Comparison of ENCODE assay signal across 15 cellular contexts in the genomic region with DNA sequence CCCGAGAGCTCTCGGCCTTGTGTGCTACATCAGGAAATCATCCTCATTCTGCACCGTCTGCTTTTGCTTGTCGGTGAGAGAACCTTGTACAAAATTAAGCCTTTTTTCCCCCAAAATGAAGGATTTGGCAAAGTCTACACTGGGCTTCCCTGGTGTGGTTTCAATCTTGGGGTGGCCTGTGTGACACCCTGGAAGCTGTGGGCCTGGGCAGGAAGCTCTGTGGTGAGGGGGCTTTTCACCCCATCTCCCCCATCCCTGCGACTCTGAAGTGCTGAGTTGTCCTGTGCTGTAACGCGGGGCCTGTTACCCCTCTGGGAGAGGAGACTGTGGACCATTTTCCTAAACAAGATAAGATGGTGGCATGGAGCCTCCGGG. TPM values are rescaled to one million over a fixed set of nuclear protein-coding genes. Genes with fewer than 3 reads are reported as not detected.
DNase-seq lines count a peak whose midpoint lies in the region; ATAC-seq and TF ChIP-seq lines count a peak whose summit lies in the region.
"Had no signal": no experiment of that assay in that cellular context is flagged by ENCODE, and none has a peak within 500 bp of the region (broad histone marks: within the 10 kb centered on the region; RNA-seq: fewer than 3 reads in every experiment).

No MANE protein-coding gene starts in this region.

- peak overlapping the region; percentile 57 to 95 for H2BK12ac ChIP-seq in mesenchymal stem cell (ENCODE audit: low read length in 2 of 2)

- H3K4ac ChIP-seq in mesenchymal stem cell (ENCODE audit: low read depth in 1 of 2, low read length in 2 of 2), result peak overlapping the region; percentile 60 to 61

- no peak overlapping the region for H3K23ac ChIP-seq in mesenchymal stem cell (ENCODE audit: low read length in 2 of 2)

- H3K36me3 Mint-ChIP-seq in natural killer cell, result no peaks in the 10 kb centered on the region
- peaks cover 4% of the 10 kb centered on the region for H3K36me3 Mint-ChIP-seq in natural killer cell treated with Interleukin-12 subunit alpha and Interleukin-12 subunit beta and Interleukin-15 and Interleukin-18, amount 100 ng/mL, for 72 hours
- H3K36me3 Mint-ChIP-seq in activated CD8-positive, alpha-beta T cell treated with anti-CD3 and anti-CD28 coated beads for 36 hours (ENCODE audit: low read depth), result peaks cover 39% of the 10 kb centered on the region

- no peak overlapping the region for H3K4me3 ChIP-seq in mesenchymal stem cell (ENCODE audit: insufficient read depth in 1 of 2, low read depth in 1 of 2, low read length in 2 of 2)
- H3K4me3 ChIP-seq in vagina, result no peak overlapping the region
- H3K4me3 ChIP-seq: ascending aorta had no signal

- peak overlapping the region; percentile 87 for H4K91ac ChIP-seq in mesenchymal stem cell (ENCODE audit: low read length)

- no peak overlapping the region for H3K27ac Mint-ChIP-seq in natural killer cell
- H3K27ac Mint-ChIP-seq in natural killer cell treated with Interleukin-12 subunit alpha and Interleukin-12 subunit beta and Interleukin-15 and Interleukin-18, amount 100 ng/mL, for 72 hours, result peak overlapping the region in 1 of 2 donors; percentile 71
- peak overlapping the region; percentile 99 for H3K27ac Mint-ChIP-seq in activated CD8-positive, alpha-beta T cell treated with anti-CD3 and anti-CD28 coated beads for 36 hours
- H3K27ac Mint-ChIP-seq: activated B cell treated with CpG ODN at 0.5 μM for 24 hours, T-helper 17 cell had no signal

- peaks cover 0 to 9% of the 10 kb centered on the region in 2 experiments for H3K36me3 ChIP-seq in mesenchymal stem cell (ENCODE audit: control insufficient read depth in 1 of 2, insufficient read depth in 2 of 2, low read depth in 1 of 2, low read length in 2 of 2)
- no peaks in the 10 kb centered on the region for H3K36me3 ChIP-seq in vagina
- H3K36me3 ChIP-seq: ascending aorta had no signal

- no peak overlapping the region for H2BK5ac ChIP-seq in mesenchymal stem cell (ENCODE audit: low read depth, low read length, poor library complexity, severe bottlenecking)

- no peaks in the 10 kb centered on the region for H3K4me1 Mint-ChIP-seq in natural killer cell
- peaks cover 26 to 31% of the 10 kb centered on the region in 2 donors for H3K4me1 Mint-ChIP-seq in natural killer cell treated with Interleukin-12 subunit alpha and Interleukin-12 subunit beta and Interleukin-15 and Interleukin-18, amount 100 ng/mL, for 72 hours (ENCODE audit: low read depth in 2 of 2)
- peaks cover 74% of the 10 kb centered on the region for H3K4me1 Mint-ChIP-seq in activated CD8-positive, alpha-beta T cell treated with anti-CD3 and anti-CD28 coated beads for 36 hours (ENCODE audit: low read depth)

- DNase-seq in natural killer cell, result peak; percentile 8
- no peak for DNase-seq in natural killer cell treated with Interleukin-12 subunit alpha and Interleukin-12 subunit beta and Interleukin-15 and Interleukin-18, amount 100 ng/mL, for 72 hours (ENCODE audit: low spot score)
- no peak for DNase-seq in activated CD8-positive, alpha-beta T cell treated with anti-CD3 and anti-CD28 coated beads for 36 hours
- no peak for DNase-seq in mesenchymal stem cell
- peak; percentile 49 for DNase-seq in vagina (ENCODE audit: extremely low spot score in 2 of 2)
- DNase-seq in NCI-H82 treated with DMSO at 0.1 percent for 48 hours (lab: John Stamatoyannopoulos, UW; ENCODE audit: unreplicated experiment), result no peak
- DNase-seq: activated B cell treated with CpG ODN at 0.5 μM for 24 hours; activated T-cell treated with anti-CD3 and anti-CD28 coated beads, Interleukin-2, amount 50 U/mL, for 4 hours; cerebellar nuclear complex; midbrain; NCI-H1930; NCI-H446; T-helper 17 cell had no signal

- TF ChIP-seq POLR2A in vagina (IDR thresholded peaks at IDR 0.05), result no peak

- POLR2A ChIA-PET in activated CD8-positive, alpha-beta T cell treated with anti-CD3 and anti-CD28 coated beads for 36 hours (lab: Charles Lee), result interaction anchor here (4.3 kb wide), 1 partner anchor 18 kb away, joined by 53 read pairs; no protein-coding TSS in a partner anchor

- H3K27me3 Mint-ChIP-seq in natural killer cell (ENCODE audit: low read depth in 2 of 2), result peaks cover 3 to 10% of the 10 kb centered on the region in 2 donors
- peaks cover 0 to 6% of the 10 kb centered on the region in 2 donors for H3K27me3 Mint-ChIP-seq in natural killer cell treated with Interleukin-12 subunit alpha and Interleukin-12 subunit beta and Interleukin-15 and Interleukin-18, amount 100 ng/mL, for 72 hours
- H3K27me3 Mint-ChIP-seq in activated CD8-positive, alpha-beta T cell treated with anti-CD3 and anti-CD28 coated beads for 36 hours, result no peaks in the 10 kb centered on the region

- no peak overlapping the region for H3K4me2 ChIP-seq in mesenchymal stem cell (ENCODE audit: low read length, poor library complexity, severe bottlenecking)

- intact Hi-C loops in natural killer cell (cut with micrococcal nuclease), result no loop called here
- intact Hi-C loops in activated CD8-positive, alpha-beta T cell treated with anti-CD3 and anti-CD28 coated beads for 36 hours (cut with micrococcal nuclease), result no loop called here
- intact Hi-C loops in vagina (cut with DNase I), result no loop called here

- WGBS in mesenchymal stem cell, result 99% methylated on average over 6 of the region's 8 CpGs

- H3K9me3 ChIP-seq in mesenchymal stem cell (ENCODE audit: control insufficient read depth, low read length) (no peaks in the 10 kb centered on the region), vagina (no peaks in the 10 kb centered on the region)
- H3K9me3 ChIP-seq: ascending aorta had no signal

- no peaks in the 10 kb centered on the region for H3K79me1 ChIP-seq in mesenchymal stem cell (replicated peaks; ENCODE audit: low read length, poor library complexity, severe bottlenecking)

- no peaks in the 10 kb centered on the region for H3K9me3 Mint-ChIP-seq in natural killer cell
- H3K9me3 Mint-ChIP-seq in natural killer cell treated with Interleukin-12 subunit alpha and Interleukin-12 subunit beta and Interleukin-15 and Interleukin-18, amount 100 ng/mL, for 72 hours, result no peaks in the 10 kb centered on the region
- H3K9me3 Mint-ChIP-seq in activated CD8-positive, alpha-beta T cell treated with anti-CD3 and anti-CD28 coated beads for 36 hours, result peaks cover 12% of the 10 kb centered on the region
- H3K9me3 Mint-ChIP-seq: activated B cell treated with CpG ODN at 0.5 μM for 24 hours had no signal

- H3K27me3 ChIP-seq in mesenchymal stem cell (ENCODE audit: control insufficient read depth in 1 of 2, insufficient read depth in 1 of 2, low read length in 2 of 2) (no peaks in the 10 kb centered on the region), vagina (no peaks in the 10 kb centered on the region)
- H3K27me3 ChIP-seq: ascending aorta had no signal

- H3K4me1 ChIP-seq in mesenchymal stem cell (ENCODE audit: control insufficient read depth, insufficient read depth, low read depth, low read length), result peaks cover 34% of the 10 kb centered on the region
- H3K4me1 ChIP-seq in vagina, result peaks cover 25% of the 10 kb centered on the region
- H3K4me1 ChIP-seq: ascending aorta had no signal

- no peak overlapping the region for H2AFZ ChIP-seq in mesenchymal stem cell (ENCODE audit: low read depth, low read length)

- no peak for ATAC-seq in natural killer cell
- no peak for ATAC-seq in natural killer cell treated with Interleukin-12 subunit alpha and Interleukin-12 subunit beta and Interleukin-15 and Interleukin-18, amount 100 ng/mL, for 72 hours
- ATAC-seq in activated CD8-positive, alpha-beta T cell treated with anti-CD3 and anti-CD28 coated beads for 36 hours, result no peak
- no peak for ATAC-seq in GM21619 (IDR thresholded peaks at IDR 0.05; ENCODE audit: unreplicated experiment)
- ATAC-seq: activated T-cell treated with anti-CD3 and anti-CD28 coated beads, Interleukin-2, amount 50 U/mL, for 4 hours; T-helper 17 cell had no signal

- H2BK120ac ChIP-seq in mesenchymal stem cell (ENCODE audit: low read depth, low read length), result peak overlapping the region; percentile 11

- no peak overlapping the region for H3K4me3 Mint-ChIP-seq in natural killer cell
- H3K4me3 Mint-ChIP-seq in natural killer cell treated with Interleukin-12 subunit alpha and Interleukin-12 subunit beta and Interleukin-15 and Interleukin-18, amount 100 ng/mL, for 72 hours, result no peak overlapping the region
- no peak overlapping the region for H3K4me3 Mint-ChIP-seq in activated CD8-positive, alpha-beta T cell treated with anti-CD3 and anti-CD28 coated beads for 36 hours
- H3K4me3 Mint-ChIP-seq: activated B cell treated with CpG ODN at 0.5 μM for 24 hours; activated T-cell treated with anti-CD3 and anti-CD28 coated beads, Interleukin-2, amount 50 U/mL, for 4 hours; T-helper 17 cell had no signal

- CTCF ChIA-PET in activated CD8-positive, alpha-beta T cell treated with anti-CD3 and anti-CD28 coated beads for 36 hours (lab: Charles Lee), result no interaction called here

- no peak overlapping the region for H3K9ac ChIP-seq in mesenchymal stem cell (ENCODE audit: low read length)

- H4K8ac ChIP-seq in mesenchymal stem cell (ENCODE audit: low read length), result no peak overlapping the region

- H2BK15ac ChIP-seq in mesenchymal stem cell (ENCODE audit: low read depth, poor library complexity, severe bottlenecking), result no peak overlapping the region

- H2AK5ac ChIP-seq in mesenchymal stem cell (ENCODE audit: low read length, severe bottlenecking), result no peak overlapping the region

- peak overlapping the region in 1 of 2 experiments; percentile 93 for H3K18ac ChIP-seq in mesenchymal stem cell (ENCODE audit: low read depth in 1 of 2, low read length in 2 of 2)

- TF ChIP-seq CTCF in natural killer cell (IDR thresholded peaks at IDR 0.05), result no peak
- no peak for TF ChIP-seq CTCF in activated CD8-positive, alpha-beta T cell treated with anti-CD3 and anti-CD28 coated beads for 36 hours (IDR thresholded peaks at IDR 0.05)
- TF ChIP-seq CTCF in vagina (IDR thresholded peaks at IDR 0.05), result no peak

- no peak overlapping the region for H3K14ac ChIP-seq in mesenchymal stem cell (ENCODE audit: low read length in 2 of 2)

- H3K27ac ChIP-seq in mesenchymal stem cell (ENCODE audit: low read length, poor library complexity, severe bottlenecking) (no peak overlapping the region), vagina (no peak overlapping the region)
- H3K27ac ChIP-seq: ascending aorta had no signal

RNA-seq across cellular contexts. Expression of a gene that starts 55.4 kb away (rescaled TPM):
- 1 to 10 TPM in 2 of 3 donors, under 1 TPM in 1; 0.88 to 1.4 (median 1.2) TPM for total RNA-seq in natural killer cell
- total RNA-seq in natural killer cell treated with Interleukin-12 subunit alpha and Interleukin-12 subunit beta and Interleukin-15 and Interleukin-18, amount 100 ng/mL, for 72 hours, result 10 to 100 TPM in 1 of 2 donors, 1 to 10 TPM in 1; 4.1 to 11.0 TPM
- total RNA-seq in activated CD8-positive, alpha-beta T cell treated with anti-CD3 and anti-CD28 coated beads for 36 hours, result 10 to 100 TPM; 26.3 to 27.9 TPM
- 12.1 TPM for polyA plus RNA-seq in mesenchymal stem cell (2013, experiment 1 of 2)
- 12.0 TPM for polyA plus RNA-seq in mesenchymal stem cell (2013, experiment 2 of 2)
- total RNA-seq in vagina, result 11.3 TPM
- total RNA-seq: ascending aorta had no signal

Comparison
In these comparisons a context has a peak if more than half of its experiments do, and no peak if none do; other contexts are left out.
1. DNase-seq: peak in natural killer cell (single experiment) and vagina (2 of 2); none in natural killer cell treated with Interleukin-12 subunit alpha and Interleukin-12 subunit beta and Interleukin-15 and Interleukin-18, amount 100 ng/mL, for 72 hours (single experiment), activated CD8-positive, alpha-beta T cell treated with anti-CD3 and anti-CD28 coated beads for 36 hours (single experiment), mesenchymal stem cell (single experiment) and NCI-H82 treated with DMSO at 0.1 percent for 48 hours (single experiment).